Comparison of ENCODE assay signal across 8 cellular contexts in the genomic region with DNA sequence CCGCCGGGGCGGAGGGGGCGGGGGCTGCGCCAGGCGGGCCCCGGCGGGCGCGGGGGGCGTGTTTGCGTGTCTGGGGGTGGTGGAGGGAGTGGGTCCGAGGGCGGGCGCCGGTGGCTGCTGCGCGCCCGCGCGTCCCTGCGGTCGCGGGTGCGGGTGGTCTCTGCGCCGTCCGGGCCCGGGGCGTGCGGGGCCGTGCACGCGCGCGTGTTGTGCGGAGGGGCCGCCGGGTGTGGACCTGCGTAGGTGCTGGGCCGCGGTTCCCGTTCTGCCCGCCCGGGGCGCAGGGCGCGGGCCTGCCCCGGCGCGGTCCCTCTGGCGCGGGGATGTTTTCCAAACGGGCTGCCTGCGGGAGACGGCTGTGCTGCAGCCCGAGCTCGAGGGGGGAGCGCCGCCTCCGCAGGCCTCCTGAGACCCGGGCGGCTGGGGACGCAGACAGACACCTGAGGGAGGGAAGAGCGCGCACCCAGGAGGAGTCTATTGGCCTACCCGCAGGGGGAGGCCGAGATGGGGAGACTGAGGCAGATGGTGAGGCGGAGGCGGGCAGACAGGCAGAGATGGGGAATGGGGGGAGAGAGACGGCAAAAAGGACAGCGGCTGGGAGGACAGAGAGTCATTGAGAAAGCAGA. TPM values are rescaled to one million over a fixed set of nuclear protein-coding genes. Genes with fewer than 3 reads are reported as not detected.
DNase-seq lines count a peak whose midpoint lies in the region; ATAC-seq and TF ChIP-seq lines count a peak whose summit lies in the region.

No MANE protein-coding gene starts in this region.

- peak; percentile 22 for ATAC-seq in HG03439 (IDR thresholded peaks at IDR 0.05; ENCODE audit: unreplicated experiment)
- peak; percentile 59 to 65 for ATAC-seq in activated CD4-positive, CD25-positive, alpha-beta regulatory T cell treated with anti-CD3 and anti-CD28 coated beads, Interleukin-2, amount 50 U/mL, for 24 hours
- ATAC-seq in HG03442 (IDR thresholded peaks at IDR 0.05; ENCODE audit: unreplicated experiment) = no peak

- peak overlapping the region; percentile 14 for H3K27ac ChIP-seq in neutrophil

- H3K9me3 ChIP-seq in neutrophil = no peaks in the 10 kb centered on the region

- H3K36me3 ChIP-seq in neutrophil = no peaks in the 10 kb centered on the region

- H3K27me3 ChIP-seq in neutrophil = peaks cover 46% of the 10 kb centered on the region

- peak; percentile 32 for TF ChIP-seq CTCF in fibroblast of villous mesenchyme (IDR thresholded peaks at IDR 0.05; ENCODE audit: insufficient read depth, low read depth, low read length)
- peak; percentile 20 for TF ChIP-seq CTCF in neutrophil (IDR thresholded peaks at IDR 0.05)

- in situ Hi-C loops in Caki2 (cut with HindIII; ENCODE audit: low pct_unique_long_range_greater_than_20kb, low sequenced_read_pairs) = no loop called here

- DNase-seq in Caki2 (ENCODE audit: low read depth) = peak; percentile 23
- peak; percentile 59 for DNase-seq in GM19238 (ENCODE audit: insufficient read length, low spot score)
- peak; percentile 18 for DNase-seq in fibroblast of villous mesenchyme (ENCODE audit: low read depth)
- no peak for DNase-seq in NCI-H128 (lab: John Stamatoyannopoulos, UW; ENCODE audit: unreplicated experiment)

- H3K4me3 ChIP-seq in fibroblast of villous mesenchyme (ENCODE audit: low read depth, low read length) (peak overlapping the region; percentile 70), neutrophil (ENCODE audit: low read depth in 1 of 2, low read length in 1 of 2) (peak overlapping the region; percentile 55 to 62)

- H3K4me1 ChIP-seq in neutrophil (ENCODE audit: control insufficient read depth in 1 of 2, insufficient read depth in 1 of 2, low read depth in 1 of 2, low read length in 1 of 2) = peaks cover 12 to 18% of the 10 kb centered on the region in 2 experiments

RNA-seq across cellular contexts. Expression of gene PELI3, which starts 0.4 kb away (rescaled TPM):
- total RNA-seq in Caki2 (2014; rRNA removed; shearing (Covaris generic); ENCODE audit: low replicate concordance) = 10.0 and 16.7 TPM in 2 replicates
- total RNA-seq in fibroblast of villous mesenchyme = 10.8 and 13.2 TPM in 2 replicates

RNA-seq across cellular contexts. Expression of gene DPP3, which starts 13.1 kb away (rescaled TPM):
- total RNA-seq in Caki2 (2014; rRNA removed; shearing (Covaris generic); ENCODE audit: low replicate concordance) = 59.9 and 102 TPM in 2 replicates
- total RNA-seq in fibroblast of villous mesenchyme = 67.6 and 70.4 TPM in 2 replicates

RNA-seq across cellular contexts. Expression of gene MRPL11, which starts 28.5 kb away (rescaled TPM):
- total RNA-seq in Caki2 (2014; rRNA removed; shearing (Covaris generic); ENCODE audit: low replicate concordance) = 113 and 202 TPM in 2 replicates
- total RNA-seq in fibroblast of villous mesenchyme = 38.0 and 46.7 TPM in 2 replicates

RNA-seq across cellular contexts. Expression of gene BBS1, which starts 43.3 kb away (rescaled TPM):
- 20.6 and 28.0 TPM in 2 replicates for total RNA-seq in Caki2 (2014; rRNA removed; shearing (Covaris generic); ENCODE audit: low replicate concordance)
- total RNA-seq in fibroblast of villous mesenchyme = 25.4 and 34.5 TPM in 2 replicates

RNA-seq across cellular contexts. Expression of gene NPAS4, which starts 46.3 kb away (rescaled TPM):
- total RNA-seq in Caki2 (2014; rRNA removed; shearing (Covaris generic); ENCODE audit: low replicate concordance) = not detected in 2 replicates
- 0.32 TPM in 1 of 2 replicates, not detected in the other for total RNA-seq in fibroblast of villous mesenchyme
